Comparison of ENCODE assay signal across 11 cellular contexts in the genomic region with DNA sequence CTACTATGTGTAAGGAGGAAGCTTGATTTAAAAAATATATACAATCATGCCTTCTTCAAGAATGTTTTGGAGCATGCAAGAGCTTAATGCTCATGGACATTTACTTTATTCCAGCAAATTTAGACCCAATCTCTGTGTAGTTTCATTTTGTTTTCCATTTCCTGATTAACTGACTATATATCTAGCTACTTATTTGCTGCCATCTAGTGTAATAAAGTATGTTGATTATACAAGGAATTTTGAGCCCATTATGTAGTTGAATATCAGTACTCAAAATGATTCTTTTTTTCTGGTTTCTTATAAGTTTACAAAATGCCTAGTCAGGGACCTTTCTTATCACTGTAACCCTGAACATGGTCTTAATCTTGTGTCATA.
DNase-seq lines count a peak whose midpoint lies in the region; ATAC-seq and TF ChIP-seq lines count a peak whose summit lies in the region.
"Had no signal": no experiment of that assay in that cellular context is flagged by ENCODE, and none has a peak within 500 bp of the region (broad histone marks: within the 10 kb centered on the region; RNA-seq: fewer than 3 reads in every experiment).

No MANE protein-coding gene starts in this region.

- H3K9ac ChIP-seq in mesenchymal stem cell (ENCODE audit: low read length): peak overlapping the region; percentile 41

- no peak overlapping the region for H3K18ac ChIP-seq in mesenchymal stem cell (ENCODE audit: low read depth in 1 of 2, low read length in 2 of 2)

- no peak overlapping the region for H2BK120ac ChIP-seq in mesenchymal stem cell (ENCODE audit: low read depth, low read length)

- H3K4ac ChIP-seq in mesenchymal stem cell (ENCODE audit: low read depth in 1 of 2, low read length in 2 of 2): no peak overlapping the region

- H4K8ac ChIP-seq in mesenchymal stem cell (ENCODE audit: low read length): no peak overlapping the region

- H3K9me3 ChIP-seq in A673 (ENCODE audit: low read depth, low read length, poor library complexity, severe bottlenecking): no peaks in the 10 kb centered on the region
- no peaks in the 10 kb centered on the region for H3K9me3 ChIP-seq in mesenchymal stem cell (ENCODE audit: control insufficient read depth, low read length)

- no peak overlapping the region for H2BK15ac ChIP-seq in mesenchymal stem cell (ENCODE audit: low read depth, poor library complexity, severe bottlenecking)

- no peak overlapping the region for H3K23ac ChIP-seq in mesenchymal stem cell (ENCODE audit: low read length in 2 of 2)

- no TSS peak for BruUV-seq in A673 (replicated peaks; lab: Mats Ljungman, UMichigan)

- no peak overlapping the region for H3K4me3 ChIP-seq in A673 (ENCODE audit: low read depth, low read length, poor library complexity, severe bottlenecking)
- peak overlapping the region; percentile 41 for H3K4me3 ChIP-seq in choroid plexus epithelial cell (ENCODE audit: low read depth, low read length)
- peak overlapping the region in 1 of 2 experiments; percentile 54 for H3K4me3 ChIP-seq in mesenchymal stem cell (ENCODE audit: insufficient read depth in 1 of 2, low read depth in 1 of 2, low read length in 2 of 2)
- H3K4me3 ChIP-seq: GM23338 had no signal

- H2AK5ac ChIP-seq in mesenchymal stem cell (ENCODE audit: low read length, severe bottlenecking): no peak overlapping the region

- CTCF ChIA-PET in A673 (lab: Charles Lee): interaction anchor here (1.0 to 1.4 kb wide), 2 partner anchors 233 to 800 kb away, joined by 4 to 6 read pairs; no protein-coding TSS in a partner anchor
- CTCF ChIA-PET in WTC11 (lab: Charles Lee): interaction anchor here (0.6 to 1.2 kb wide), 3 partner anchors 73 to 260 kb away, joined by 3 to 6 read pairs (median 3); no protein-coding TSS in a partner anchor

- ATAC-seq in HG02642 (IDR thresholded peaks at IDR 0.05; ENCODE audit: poor library complexity, unreplicated experiment) (no peak), HG02763 (IDR thresholded peaks at IDR 0.05; ENCODE audit: unreplicated experiment) (no peak), WTC11 (no peak), HG02798 (IDR thresholded peaks at IDR 0.05; ENCODE audit: poor library complexity, unreplicated experiment) (no peak)
- ATAC-seq: GM23338; natural killer cell treated with Interleukin-12 subunit alpha and Interleukin-12 subunit beta and Interleukin-15 and Interleukin-18, amount 100 ng/mL, for 72 hours had no signal

- peak; percentile 36; the same call in 1 of the 2 replicates for TF ChIP-seq CTCF in A673 (conservative IDR thresholded peaks at IDR 0.05; ENCODE audit: low read depth, low read length)
- peak; percentile 50; the same call in 1 of the 2 replicates for TF ChIP-seq CTCF in LNCAP (IDR thresholded peaks at IDR 0.05)
- peak; percentile 46 for TF ChIP-seq CTCF in choroid plexus epithelial cell (conservative IDR thresholded peaks at IDR 0.05; ENCODE audit: low read depth, low read length)
- no peak for TF ChIP-seq CTCF in WTC11 (IDR thresholded peaks at IDR 0.05)

- H2AFZ ChIP-seq in mesenchymal stem cell (ENCODE audit: low read depth, low read length): no peak overlapping the region
- H2AFZ ChIP-seq: GM23338 had no signal

- no peaks in the 10 kb centered on the region for H3K79me1 ChIP-seq in mesenchymal stem cell (replicated peaks; ENCODE audit: low read length, poor library complexity, severe bottlenecking)

- H3K27me3 ChIP-seq in A673 (replicated peaks; ENCODE audit: insufficient read depth, low read depth, low read length, poor library complexity): peaks cover 5% of the 10 kb centered on the region
- H3K27me3 ChIP-seq in mesenchymal stem cell (ENCODE audit: control insufficient read depth in 1 of 2, insufficient read depth in 1 of 2, low read length in 2 of 2): no peaks in the 10 kb centered on the region

- H3K36me3 ChIP-seq in A673 (ENCODE audit: insufficient read depth, low read length, poor library complexity, severe bottlenecking) (no peaks in the 10 kb centered on the region), mesenchymal stem cell (ENCODE audit: control insufficient read depth in 1 of 2, insufficient read depth in 2 of 2, low read depth in 1 of 2, low read length in 2 of 2) (no peaks in the 10 kb centered on the region)

- H3K27ac Mint-ChIP-seq in WTC11: no peak overlapping the region
- H3K27ac Mint-ChIP-seq: GM23338; natural killer cell treated with Interleukin-12 subunit alpha and Interleukin-12 subunit beta and Interleukin-15 and Interleukin-18, amount 100 ng/mL, for 72 hours had no signal

- H2BK5ac ChIP-seq in mesenchymal stem cell (ENCODE audit: low read depth, low read length, poor library complexity, severe bottlenecking): no peak overlapping the region

- 0 out of 2 replicates have a peak, but pooled peaks cover 2% of the 10 kb centered on the region for H3K4me1 Mint-ChIP-seq in WTC11

- no peak overlapping the region for H3K27ac ChIP-seq in A673 (ENCODE audit: low read depth, low read length, poor library complexity, severe bottlenecking)
- H3K27ac ChIP-seq in mesenchymal stem cell (ENCODE audit: low read length, poor library complexity, severe bottlenecking): no peak overlapping the region

- H3K4me2 ChIP-seq in mesenchymal stem cell (ENCODE audit: low read length, poor library complexity, severe bottlenecking): no peak overlapping the region
- H3K4me2 ChIP-seq: GM23338 had no signal

- POLR2A ChIA-PET in A673 (lab: Charles Lee; ENCODE audit: low non-redundant PET): no interaction called here
- POLR2A ChIA-PET in WTC11 (lab: Charles Lee): no interaction called here

- H3K9me3 Mint-ChIP-seq in WTC11: peaks cover 18% of the 10 kb centered on the region
- H3K9me3 Mint-ChIP-seq: natural killer cell treated with Interleukin-12 subunit alpha and Interleukin-12 subunit beta and Interleukin-15 and Interleukin-18, amount 100 ng/mL, for 72 hours had no signal

- no peak overlapping the region for H4K91ac ChIP-seq in mesenchymal stem cell (ENCODE audit: low read length)

- no peak overlapping the region for H2BK12ac ChIP-seq in mesenchymal stem cell (ENCODE audit: low read length in 2 of 2)

- intact Hi-C loops in A673 (cut with micrococcal nuclease; ENCODE audit: unreplicated experiment): no loop called here

- DNase-seq in A673 (ENCODE audit: low spot score) (no peak), choroid plexus epithelial cell (ENCODE audit: low read depth) (peak; percentile 33), mesenchymal stem cell (peak; percentile 37), WTC11 (ENCODE audit: low spot score) (no peak)
- DNase-seq: amygdala had no signal

- H3K4me1 ChIP-seq in A673 (ENCODE audit: insufficient read depth, low read length, poor library complexity, severe bottlenecking): no peaks in the 10 kb centered on the region
- no peaks in the 10 kb centered on the region for H3K4me1 ChIP-seq in mesenchymal stem cell (ENCODE audit: control insufficient read depth, insufficient read depth, low read depth, low read length)

- no peaks in the 10 kb centered on the region for H3K27me3 Mint-ChIP-seq in WTC11 (ENCODE audit: low read depth)

- no peak overlapping the region for H3K14ac ChIP-seq in mesenchymal stem cell (ENCODE audit: low read length in 2 of 2)

- no peak overlapping the region for H3K4me3 Mint-ChIP-seq in WTC11
- H3K4me3 Mint-ChIP-seq: GM23338; natural killer cell treated with Interleukin-12 subunit alpha and Interleukin-12 subunit beta and Interleukin-15 and Interleukin-18, amount 100 ng/mL, for 72 hours had no signal

- peaks cover 16% of the 10 kb centered on the region for H3K36me3 Mint-ChIP-seq in WTC11
- H3K36me3 Mint-ChIP-seq: natural killer cell treated with Interleukin-12 subunit alpha and Interleukin-12 subunit beta and Interleukin-15 and Interleukin-18, amount 100 ng/mL, for 72 hours had no signal

TF ChIP-seq in WTC11, 78 proteins besides CTCF, POLR2A, EP300 and RAD21:
- TF ChIP-seq ELF4 (CRISPR knock-in tag; IDR thresholded peaks at IDR 0.05; ENCODE audit: low read depth) (no peak), ZBTB21 (CRISPR knock-in tag; IDR thresholded peaks at IDR 0.05; ENCODE audit: borderline replicate concordance) (no peak), CREM (CRISPR knock-in tag; IDR thresholded peaks at IDR 0.05) (no peak)
- TF ChIP-seq, protein P1, sequence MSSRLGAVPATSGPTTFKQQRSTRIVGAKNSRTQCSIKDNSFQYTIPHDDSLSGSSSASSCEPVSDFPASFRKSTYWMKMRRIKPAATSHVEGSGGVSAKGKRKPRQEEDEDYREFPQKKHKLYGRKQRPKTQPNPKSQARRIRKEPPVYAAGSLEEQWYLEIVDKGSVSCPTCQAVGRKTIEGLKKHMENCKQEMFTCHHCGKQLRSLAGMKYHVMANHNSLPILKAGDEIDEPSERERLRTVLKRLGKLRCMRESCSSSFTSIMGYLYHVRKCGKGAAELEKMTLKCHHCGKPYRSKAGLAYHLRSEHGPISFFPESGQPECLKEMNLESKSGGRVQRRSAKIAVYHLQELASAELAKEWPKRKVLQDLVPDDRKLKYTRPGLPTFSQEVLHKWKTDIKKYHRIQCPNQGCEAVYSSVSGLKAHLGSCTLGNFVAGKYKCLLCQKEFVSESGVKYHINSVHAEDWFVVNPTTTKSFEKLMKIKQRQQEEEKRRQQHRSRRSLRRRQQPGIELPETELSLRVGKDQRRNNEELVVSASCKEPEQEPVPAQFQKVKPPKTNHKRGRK (CRISPR knock-in tag; IDR thresholded peaks at IDR 0.05; ENCODE audit: borderline replicate concordance): no peak
TF ChIP-seq in WTC11: peak in this region for 0.

Comparison
In these comparisons a context has a peak if more than half of its experiments do, and no peak if none do; other contexts are left out.
1. DNase-seq: peak in choroid plexus epithelial cell (single experiment) and mesenchymal stem cell (single experiment); none in A673 (single experiment) and WTC11 (single experiment).